Comparison of ENCODE assay signal across 1 cellular context in the genomic region with DNA sequence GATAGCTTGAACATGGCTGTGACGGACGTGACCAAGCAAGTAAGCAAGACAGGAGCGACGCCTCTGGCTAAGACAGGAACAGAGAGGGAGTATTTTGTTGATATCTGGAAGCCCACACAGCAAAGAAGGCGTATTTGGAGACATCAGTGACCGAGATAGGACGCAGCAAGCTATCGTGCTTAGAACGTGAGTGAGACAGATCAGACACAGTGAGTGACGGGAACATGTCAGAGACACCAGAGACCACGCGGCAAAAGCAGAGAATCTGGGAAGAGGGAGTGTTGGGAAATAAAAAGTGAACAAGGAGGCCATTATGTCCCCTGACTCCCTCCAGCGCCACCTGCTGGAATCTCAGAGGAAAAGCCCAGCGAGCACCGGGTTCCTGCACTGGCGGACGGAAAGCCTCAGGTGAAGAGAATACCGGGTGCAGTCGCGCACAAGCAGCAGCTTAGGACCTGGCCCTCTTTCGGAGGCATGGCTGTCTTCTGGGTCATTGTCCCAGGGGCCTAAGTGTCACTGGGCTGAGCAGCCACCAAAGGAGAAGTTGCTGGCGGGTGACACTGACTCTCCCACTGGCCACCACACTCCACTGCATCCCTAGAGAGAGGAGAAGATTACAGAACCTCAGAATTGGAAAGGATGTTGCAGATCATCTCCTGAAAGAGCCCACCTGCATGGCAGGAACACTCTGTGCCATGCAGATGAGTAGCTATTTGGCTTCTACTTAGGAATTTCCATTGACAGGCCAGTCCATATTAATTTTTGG.
TF ChIP-seq lines count a peak whose summit lies in the region.

No MANE protein-coding gene starts in this region.

TF ChIP-seq in HepG2, 621 proteins besides CTCF, POLR2A, EP300 and RAD21 (continued from another document):
- TF ChIP-seq, protein P1, sequence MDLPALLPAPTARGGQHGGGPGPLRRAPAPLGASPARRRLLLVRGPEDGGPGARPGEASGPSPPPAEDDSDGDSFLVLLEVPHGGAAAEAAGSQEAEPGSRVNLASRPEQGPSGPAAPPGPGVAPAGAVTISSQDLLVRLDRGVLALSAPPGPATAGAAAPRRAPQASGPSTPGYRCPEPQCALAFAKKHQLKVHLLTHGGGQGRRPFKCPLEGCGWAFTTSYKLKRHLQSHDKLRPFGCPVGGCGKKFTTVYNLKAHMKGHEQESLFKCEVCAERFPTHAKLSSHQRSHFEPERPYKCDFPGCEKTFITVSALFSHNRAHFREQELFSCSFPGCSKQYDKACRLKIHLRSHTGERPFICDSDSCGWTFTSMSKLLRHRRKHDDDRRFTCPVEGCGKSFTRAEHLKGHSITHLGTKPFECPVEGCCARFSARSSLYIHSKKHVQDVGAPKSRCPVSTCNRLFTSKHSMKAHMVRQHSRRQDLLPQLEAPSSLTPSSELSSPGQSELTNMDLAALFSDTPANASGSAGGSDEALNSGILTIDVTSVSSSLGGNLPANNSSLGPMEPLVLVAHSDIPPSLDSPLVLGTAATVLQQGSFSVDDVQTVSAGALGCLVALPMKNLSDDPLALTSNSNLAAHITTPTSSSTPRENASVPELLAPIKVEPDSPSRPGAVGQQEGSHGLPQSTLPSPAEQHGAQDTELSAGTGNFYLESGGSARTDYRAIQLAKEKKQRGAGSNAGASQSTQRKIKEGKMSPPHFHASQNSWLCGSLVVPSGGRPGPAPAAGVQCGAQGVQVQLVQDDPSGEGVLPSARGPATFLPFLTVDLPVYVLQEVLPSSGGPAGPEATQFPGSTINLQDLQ (CRISPR knock-in tag; IDR thresholded peaks at IDR 0.05) = 0 out of 2 replicates have a peak, but pooled peaks have one; percentile 32
- no peak for TF ChIP-seq NFATC3 (CRISPR knock-in tag; IDR thresholded peaks at IDR 0.05)
- no peak for TF ChIP-seq RBM39 (IDR thresholded peaks at IDR 0.05; ENCODE audit: low read depth, low read length, poor library complexity, severe bottlenecking)
- TF ChIP-seq MEIS2 (CRISPR knock-in tag; IDR thresholded peaks at IDR 0.05) = no peak
- TF ChIP-seq CEBPB (IDR thresholded peaks at IDR 0.05; ENCODE audit: borderline replicate concordance, low read depth, low read length) = peak; percentile 71; the same call in 1 of the 2 replicates
- TF ChIP-seq, protein P2, sequence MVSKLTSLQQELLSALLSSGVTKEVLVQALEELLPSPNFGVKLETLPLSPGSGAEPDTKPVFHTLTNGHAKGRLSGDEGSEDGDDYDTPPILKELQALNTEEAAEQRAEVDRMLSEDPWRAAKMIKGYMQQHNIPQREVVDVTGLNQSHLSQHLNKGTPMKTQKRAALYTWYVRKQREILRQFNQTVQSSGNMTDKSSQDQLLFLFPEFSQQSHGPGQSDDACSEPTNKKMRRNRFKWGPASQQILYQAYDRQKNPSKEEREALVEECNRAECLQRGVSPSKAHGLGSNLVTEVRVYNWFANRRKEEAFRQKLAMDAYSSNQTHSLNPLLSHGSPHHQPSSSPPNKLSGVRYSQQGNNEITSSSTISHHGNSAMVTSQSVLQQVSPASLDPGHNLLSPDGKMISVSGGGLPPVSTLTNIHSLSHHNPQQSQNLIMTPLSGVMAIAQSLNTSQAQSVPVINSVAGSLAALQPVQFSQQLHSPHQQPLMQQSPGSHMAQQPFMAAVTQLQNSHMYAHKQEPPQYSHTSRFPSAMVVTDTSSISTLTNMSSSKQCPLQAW (CRISPR knock-in tag; IDR thresholded peaks at IDR 0.05) = no peak
- no peak for TF ChIP-seq ZSCAN29 (CRISPR knock-in tag; conservative IDR thresholded peaks at IDR 0.05)
- TF ChIP-seq FLYWCH1 (CRISPR knock-in tag; IDR thresholded peaks at IDR 0.05) = no peak
- no peak for TF ChIP-seq TCF7 (IDR thresholded peaks at IDR 0.05; ENCODE audit: low read depth)
- peak; percentile 58 for TF ChIP-seq YY1 (IDR thresholded peaks at IDR 0.05; ENCODE audit: insufficient read depth, insufficient replicate concordance, low read depth, low read length)
- TF ChIP-seq HOXA9 (CRISPR knock-in tag; IDR thresholded peaks at IDR 0.05; ENCODE audit: borderline replicate concordance) = no peak
- TF ChIP-seq, protein P3, sequence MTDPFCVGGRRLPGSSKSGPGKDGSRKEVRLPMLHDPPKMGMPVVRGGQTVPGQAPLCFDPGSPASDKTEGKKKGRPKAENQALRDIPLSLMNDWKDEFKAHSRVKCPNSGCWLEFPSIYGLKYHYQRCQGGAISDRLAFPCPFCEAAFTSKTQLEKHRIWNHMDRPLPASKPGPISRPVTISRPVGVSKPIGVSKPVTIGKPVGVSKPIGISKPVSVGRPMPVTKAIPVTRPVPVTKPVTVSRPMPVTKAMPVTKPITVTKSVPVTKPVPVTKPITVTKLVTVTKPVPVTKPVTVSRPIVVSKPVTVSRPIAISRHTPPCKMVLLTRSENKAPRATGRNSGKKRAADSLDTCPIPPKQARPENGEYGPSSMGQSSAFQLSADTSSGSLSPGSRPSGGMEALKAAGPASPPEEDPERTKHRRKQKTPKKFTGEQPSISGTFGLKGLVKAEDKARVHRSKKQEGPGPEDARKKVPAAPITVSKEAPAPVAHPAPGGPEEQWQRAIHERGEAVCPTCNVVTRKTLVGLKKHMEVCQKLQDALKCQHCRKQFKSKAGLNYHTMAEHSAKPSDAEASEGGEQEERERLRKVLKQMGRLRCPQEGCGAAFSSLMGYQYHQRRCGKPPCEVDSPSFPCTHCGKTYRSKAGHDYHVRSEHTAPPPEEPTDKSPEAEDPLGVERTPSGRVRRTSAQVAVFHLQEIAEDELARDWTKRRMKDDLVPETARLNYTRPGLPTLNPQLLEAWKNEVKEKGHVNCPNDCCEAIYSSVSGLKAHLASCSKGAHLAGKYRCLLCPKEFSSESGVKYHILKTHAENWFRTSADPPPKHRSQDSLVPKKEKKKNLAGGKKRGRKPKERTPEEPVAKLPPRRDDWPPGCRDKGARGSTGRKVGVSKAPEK (CRISPR knock-in tag; IDR thresholded peaks at IDR 0.05; ENCODE audit: borderline replicate concordance) = no peak
- no peak for TF ChIP-seq ZNF350 (CRISPR knock-in tag; IDR thresholded peaks at IDR 0.05; ENCODE audit: borderline replicate concordance, low read depth)
- TF ChIP-seq SNAI1 (CRISPR knock-in tag; IDR thresholded peaks at IDR 0.05; ENCODE audit: borderline replicate concordance) = no peak
- TF ChIP-seq ZFP36 (IDR thresholded peaks at IDR 0.05; ENCODE audit: borderline replicate concordance, low read depth, low read length, partially characterized antibody) = no peak
- no peak for TF ChIP-seq SOX5 (CRISPR knock-in tag; IDR thresholded peaks at IDR 0.05; ENCODE audit: borderline replicate concordance)
- no peak for TF ChIP-seq SRSF4 (IDR thresholded peaks at IDR 0.05; ENCODE audit: low read depth, low read length, poor library complexity, severe bottlenecking)
- TF ChIP-seq ZNF550 (CRISPR knock-in tag; IDR thresholded peaks at IDR 0.05; ENCODE audit: borderline replicate concordance) = no peak
- TF ChIP-seq NONO (IDR thresholded peaks at IDR 0.05) = no peak
- TF ChIP-seq NONO (CRISPR knock-in tag; conservative IDR thresholded peaks at IDR 0.05) = 0 out of 2 replicates have a peak, but pooled peaks have one; percentile 22
- TF ChIP-seq, protein P4, sequence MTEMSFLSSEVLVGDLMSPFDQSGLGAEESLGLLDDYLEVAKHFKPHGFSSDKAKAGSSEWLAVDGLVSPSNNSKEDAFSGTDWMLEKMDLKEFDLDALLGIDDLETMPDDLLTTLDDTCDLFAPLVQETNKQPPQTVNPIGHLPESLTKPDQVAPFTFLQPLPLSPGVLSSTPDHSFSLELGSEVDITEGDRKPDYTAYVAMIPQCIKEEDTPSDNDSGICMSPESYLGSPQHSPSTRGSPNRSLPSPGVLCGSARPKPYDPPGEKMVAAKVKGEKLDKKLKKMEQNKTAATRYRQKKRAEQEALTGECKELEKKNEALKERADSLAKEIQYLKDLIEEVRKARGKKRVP (CRISPR knock-in tag; IDR thresholded peaks at IDR 0.05) = no peak
- peak; percentile 51; the same call in 1 of the 2 replicates for TF ChIP-seq CEBPG (CRISPR knock-in tag; IDR thresholded peaks at IDR 0.05)
- no peak for TF ChIP-seq ZNF713 (CRISPR knock-in tag; IDR thresholded peaks at IDR 0.05)
- TF ChIP-seq PRMT3 (CRISPR knock-in tag; IDR thresholded peaks at IDR 0.05; ENCODE audit: borderline replicate concordance, low read depth) = no peak
- TF ChIP-seq CBFB (CRISPR knock-in tag; IDR thresholded peaks at IDR 0.05) = no peak
